21 cellular contexts compared by ENCODE assay signal in genomic region chr16:66975302-66975893, GRCh38. TPM values are rescaled to one million over a fixed set of nuclear protein-coding genes. Genes with fewer than 3 reads are reported as not detected.
DNase-seq lines count a peak whose midpoint lies in the region; ATAC-seq and TF ChIP-seq lines count a peak whose summit lies in the region.
"Had no signal": no experiment of that assay in that cellular context is flagged by ENCODE, and none has a peak within 500 bp of the region (broad histone marks: within the 10 kb centered on the region; RNA-seq: fewer than 3 reads in every experiment).

No MANE protein-coding gene starts in this region.

- H2AK5ac ChIP-seq in IMR-90 (ENCODE audit: low read depth, low read length), result peak overlapping the region; percentile 47; the same call in 1 of the 2 replicates

- no peak overlapping the region for H2BK120ac ChIP-seq in IMR-90 (ENCODE audit: low read depth, low read length)

- POLR2A ChIA-PET in IMR-90 (lab: Charles Lee; ENCODE audit: unreplicated experiment), result no interaction called here

- H3K4me1 ChIP-seq in IMR-90 (ENCODE audit: control insufficient read depth, insufficient read depth, low read length), result no peaks in the 10 kb centered on the region; the same call in 1 of the 2 replicates

- H3K4me3 ChIP-seq in IMR-90 (ENCODE audit: insufficient read depth, low read depth, low read length), result no peak overlapping the region
- H3K4me3 ChIP-seq: lower lobe of right lung had no signal

- H4K91ac ChIP-seq in IMR-90 (ENCODE audit: insufficient read depth, low read depth, low read length), result no peak overlapping the region

- intact Hi-C loops in IMR-90 (cut with micrococcal nuclease), result no loop called here
- intact Hi-C loops in activated T-helper 2 cell treated with anti-CD3 and anti-CD28 coated beads, Interferon-gamma antibody, Interleukin-2, Interleukin-4, amounts not matched to agents 10 μg/mL and 5 μg/mL and 100 μg/mL, durations not matched to agents 14 hours and 24 hours and 36 hours (cut with micrococcal nuclease), result loop anchor here (5.0 kb wide), 1 partner anchor 197 kb away; the partner anchor contains the start of gene NOL3

- ATAC-seq in activated naive CD4-positive, alpha-beta T cell treated with anti-CD3 and anti-CD28 coated beads, Interleukin-2, amount 50 U/mL, for 72 hours, result no peak
- ATAC-seq in IMR-90 (ENCODE audit: low read depth), result no peak
- ATAC-seq in GM18511 (IDR thresholded peaks at IDR 0.05; ENCODE audit: unreplicated experiment), result no peak
- ATAC-seq in HG03135 (IDR thresholded peaks at IDR 0.05; ENCODE audit: unreplicated experiment), result no peak
- ATAC-seq: esophagus mucosa, lower lobe of right lung, SK-N-SH treated with all-trans-retinoic acid at 6 μM for 48 hours had no signal

- no peaks in the 10 kb centered on the region for H3K9me1 ChIP-seq in IMR-90 (ENCODE audit: insufficient read depth, low read length)

- H2BK5ac ChIP-seq in IMR-90 (ENCODE audit: low read depth, low read length, poor library complexity, severe bottlenecking), result no peak overlapping the region

- no peak overlapping the region for H2AK9ac ChIP-seq in IMR-90 (replicated peaks; ENCODE audit: low read depth, low read length, poor library complexity)

- H3K27ac ChIP-seq in IMR-90 (ENCODE audit: insufficient read depth, low read length), result no peak overlapping the region
- H3K27ac ChIP-seq: lower lobe of right lung had no signal

- H3K36me3 Mint-ChIP-seq in activated naive CD4-positive, alpha-beta T cell treated with anti-CD3 and anti-CD28 coated beads, Interleukin-2, amount 50 U/mL, for 72 hours, result no peaks in the 10 kb centered on the region
- peaks cover 9% of the 10 kb centered on the region for H3K36me3 Mint-ChIP-seq in activated T-helper 2 cell treated with anti-CD3 and anti-CD28 coated beads, Interferon-gamma antibody, Interleukin-2, Interleukin-4, amounts not matched to agents 10 μg/mL and 5 μg/mL and 100 μg/mL, durations not matched to agents 14 hours and 24 hours and 36 hours (ENCODE audit: low read depth)
- no peaks in the 10 kb centered on the region for H3K36me3 Mint-ChIP-seq in nephron progenitor cell (ENCODE audit: low read depth)
- H3K36me3 Mint-ChIP-seq: brain, IgD-negative memory B cell had no signal

- TF ChIP-seq CTCF in IMR-90 (conservative IDR thresholded peaks at IDR 0.05; ENCODE audit: low read depth, low read length) (no peak), nephron progenitor cell (IDR thresholded peaks at IDR 0.05) (no peak)

- CTCF ChIA-PET in IMR-90 (lab: Yijun Ruan, JAX), result interaction anchor here (1.1 to 1.8 kb wide), 3 partner anchors 14 to 210 kb away, joined by 4 to 6 read pairs (median 5); partner anchors contain the start of gene CES3

- peaks cover 38% of the 10 kb centered on the region for H3K4me1 Mint-ChIP-seq in activated T-helper 2 cell treated with anti-CD3 and anti-CD28 coated beads, Interferon-gamma antibody, Interleukin-2, Interleukin-4, amounts not matched to agents 10 μg/mL and 5 μg/mL and 100 μg/mL, durations not matched to agents 14 hours and 24 hours and 36 hours (ENCODE audit: low read depth)
- H3K4me1 Mint-ChIP-seq in nephron progenitor cell, result peaks cover 46% of the 10 kb centered on the region

- no peaks in the 10 kb centered on the region for H3K27me3 Mint-ChIP-seq in activated T-helper 2 cell treated with anti-CD3 and anti-CD28 coated beads, Interferon-gamma antibody, Interleukin-2, Interleukin-4, amounts not matched to agents 10 μg/mL and 5 μg/mL and 100 μg/mL, durations not matched to agents 14 hours and 24 hours and 36 hours (ENCODE audit: low read depth)
- peaks cover 7% of the 10 kb centered on the region for H3K27me3 Mint-ChIP-seq in nephron progenitor cell (ENCODE audit: low read depth, poor library complexity)

- H2AFZ ChIP-seq in IMR-90 (replicated peaks; ENCODE audit: low read length, poor library complexity), result no peak overlapping the region

- no peaks in the 10 kb centered on the region for H4K20me1 ChIP-seq in IMR-90 (ENCODE audit: insufficient read depth, low read length)

- in situ Hi-C loops in IMR-90 (cut with MboI; ENCODE audit: low sequenced_read_pairs), result no loop called here

- H3K27me3 ChIP-seq in IMR-90 (ENCODE audit: control insufficient read depth, insufficient read depth, low read length), result no peaks in the 10 kb centered on the region; the same call in 1 of the 2 replicates

- WGBS in IMR-90 (ENCODE audit: extremely low coverage in 2 of 2, insufficient read length in 1 of 2), 2 experiments, result 100% methylated on average over 2 of the region's 14 CpGs; no CpG with 5 or more reads in 1 of the 2 experiments

- H3K9ac ChIP-seq in IMR-90 (ENCODE audit: low read depth, low read length), result no peak overlapping the region

- no peaks in the 10 kb centered on the region for H3K79me1 ChIP-seq in IMR-90 (ENCODE audit: low read depth in 1 of 2, low read length in 2 of 2)

- DNase-seq in activated naive CD4-positive, alpha-beta T cell treated with anti-CD3 and anti-CD28 coated beads, Interleukin-2, amount 50 U/mL, for 72 hours (ENCODE audit: low spot score in 2 of 2), result no peak
- no peak for DNase-seq in activated naive CD4-positive, alpha-beta T cell (lab: John Stamatoyannopoulos, UW)
- no peak for DNase-seq in IMR-90
- no peak for DNase-seq in activated T-helper 2 cell treated with anti-CD3 and anti-CD28 coated beads, Interferon-gamma antibody, Interleukin-2, Interleukin-4, amounts not matched to agents 10 μg/mL and 5 μg/mL and 100 μg/mL, durations not matched to agents 14 hours and 24 hours and 36 hours (ENCODE audit: low spot score)
- no peak for DNase-seq in nephron progenitor cell
- no peak for DNase-seq in stimulated activated CD4-positive, alpha-beta T cell treated with anti-CD3 and anti-CD28 coated beads, Interleukin-12 subunit alpha, Interleukin-12 subunit beta, amount 100 ng/mL, for 4 hours
- DNase-seq: DMS79, hypothalamus, lower lobe of right lung, NCI-H1436 treated with DMSO at 0.1 percent for 48 hours, NCI-H510A, occipital lobe, trophoblast cell had no signal

- no peak overlapping the region for H3K23ac ChIP-seq in IMR-90 (ENCODE audit: low read depth, low read length)

- peak overlapping the region; percentile 4 to 50 for H3K27ac Mint-ChIP-seq in activated naive CD4-positive, alpha-beta T cell treated with anti-CD3 and anti-CD28 coated beads, Interleukin-2, amount 50 U/mL, for 72 hours
- peak overlapping the region; percentile 65 for H3K27ac Mint-ChIP-seq in activated T-helper 2 cell treated with anti-CD3 and anti-CD28 coated beads, Interferon-gamma antibody, Interleukin-2, Interleukin-4, amounts not matched to agents 10 μg/mL and 5 μg/mL and 100 μg/mL, durations not matched to agents 14 hours and 24 hours and 36 hours
- peak overlapping the region; percentile 51 for H3K27ac Mint-ChIP-seq in nephron progenitor cell
- H3K27ac Mint-ChIP-seq: IgD-negative memory B cell had no signal

- no peak overlapping the region for H3K4ac ChIP-seq in IMR-90 (ENCODE audit: low read depth, low read length)

- H3K9me3 ChIP-seq in IMR-90 (ENCODE audit: control insufficient read depth, insufficient read depth, low read length), result no peaks in the 10 kb centered on the region
- H3K9me3 ChIP-seq: lower lobe of right lung had no signal

- no peak overlapping the region for H4K8ac ChIP-seq in IMR-90 (ENCODE audit: low read depth in 2 of 2, low read length in 2 of 2)

- no peak overlapping the region for H2BK20ac ChIP-seq in IMR-90 (ENCODE audit: low read depth, low read length)

- H3K56ac ChIP-seq in IMR-90 (ENCODE audit: extremely low read depth, insufficient read depth, low read length), result no peak overlapping the region

- TF ChIP-seq RAD21 in IMR-90 (IDR thresholded peaks at IDR 0.05; ENCODE audit: low read length), result no peak

- no peaks in the 10 kb centered on the region for H3K36me3 ChIP-seq in IMR-90 (ENCODE audit: control insufficient read depth, insufficient read depth, low read length)
- H3K36me3 ChIP-seq: lower lobe of right lung had no signal

- no peak for TF ChIP-seq POLR2A in IMR-90 (IDR thresholded peaks at IDR 0.05; ENCODE audit: low read depth, low read length)

- H3K18ac ChIP-seq in IMR-90 (ENCODE audit: low read depth, low read length), result no peak overlapping the region

- H4K5ac ChIP-seq in IMR-90 (ENCODE audit: low read depth, low read length), result no peak overlapping the region

- H3K14ac ChIP-seq in IMR-90 (replicated peaks; ENCODE audit: low read depth, low read length), result 0 out of 2 replicates have a peak overlapping the region, but pooled peaks have one; percentile 37

- H3K4me3 Mint-ChIP-seq in activated T-helper 2 cell treated with anti-CD3 and anti-CD28 coated beads, Interferon-gamma antibody, Interleukin-2, Interleukin-4, amounts not matched to agents 10 μg/mL and 5 μg/mL and 100 μg/mL, durations not matched to agents 14 hours and 24 hours and 36 hours (ENCODE audit: low read depth), result peak overlapping the region; percentile 74
- H3K4me3 Mint-ChIP-seq in nephron progenitor cell, result no peak overlapping the region
- H3K4me3 Mint-ChIP-seq: brain had no signal

- H3K4me2 ChIP-seq in IMR-90 (ENCODE audit: low read depth, low read length), result no peak overlapping the region

- no peak overlapping the region for H2BK15ac ChIP-seq in IMR-90 (ENCODE audit: low read depth, low read length)

- no TSS peak for BruUV-seq in IMR-90 (replicated peaks; lab: Mats Ljungman, UMichigan)

- dilution Hi-C loops in IMR-90 (cut with HindIII; ENCODE audit: low sequenced_read_pairs, unreplicated experiment), result no loop called here

- no peaks in the 10 kb centered on the region for H3K9me3 Mint-ChIP-seq in activated naive CD4-positive, alpha-beta T cell treated with anti-CD3 and anti-CD28 coated beads, Interleukin-2, amount 50 U/mL, for 72 hours
- no peaks in the 10 kb centered on the region for H3K9me3 Mint-ChIP-seq in activated T-helper 2 cell treated with anti-CD3 and anti-CD28 coated beads, Interferon-gamma antibody, Interleukin-2, Interleukin-4, amounts not matched to agents 10 μg/mL and 5 μg/mL and 100 μg/mL, durations not matched to agents 14 hours and 24 hours and 36 hours
- H3K9me3 Mint-ChIP-seq in nephron progenitor cell, result peaks cover 6% of the 10 kb centered on the region
- H3K9me3 Mint-ChIP-seq: IgD-negative memory B cell had no signal

RNA-seq across cellular contexts. Expression of gene CES4A, which starts 13.0 kb away (rescaled TPM):
- total RNA-seq in activated naive CD4-positive, alpha-beta T cell treated with anti-CD3 and anti-CD28 coated beads, Interleukin-2, amount 50 U/mL, for 72 hours, result 10 to 100 TPM in 1 of 2 donors, 1 to 10 TPM in 1; 8.2 to 21.3 TPM
- 0.72 and 0.83 TPM in 2 replicates for total RNA-seq in IMR-90 (2012; rRNA removed)
- polyA plus RNA-seq in IMR-90 (2012; rRNA removed), result 4.0 and 4.7 TPM in 2 replicates
- polyA plus RNA-seq in IMR-90 (2012; cell fraction: cytosol; rRNA removed), result 1.7 and 2.2 TPM in 2 replicates
- 43.1 and 51.7 TPM in 2 replicates for polyA plus RNA-seq in IMR-90 (2012; cell fraction: nucleus; rRNA removed; ENCODE audit: low replicate concordance)
- 29.8 and 30.1 TPM in 2 replicates for total RNA-seq in activated T-helper 2 cell treated with anti-CD3 and anti-CD28 coated beads, Interferon-gamma antibody, Interleukin-2, Interleukin-4, amounts not matched to agents 10 μg/mL and 5 μg/mL and 100 μg/mL, durations not matched to agents 14 hours and 24 hours and 36 hours
- total RNA-seq: M059J had no signal

RNA-seq across cellular contexts. Expression of gene CES3, which starts 14.3 kb away (rescaled TPM):
- 1 to 10 TPM in 1 of 2 donors, under 1 TPM in 1; 0.73 to 6.8 TPM for total RNA-seq in activated naive CD4-positive, alpha-beta T cell treated with anti-CD3 and anti-CD28 coated beads, Interleukin-2, amount 50 U/mL, for 72 hours
- total RNA-seq in IMR-90 (2012; rRNA removed), result under 0.01 TPM in 1 of 2 replicates, not detected in the other
- polyA plus RNA-seq in IMR-90 (2012; rRNA removed), result 0.03 and 0.06 TPM in 2 replicates
- polyA plus RNA-seq in IMR-90 (2012; cell fraction: cytosol; rRNA removed), result 0.03 TPM in 1 of 2 replicates, not detected in the other
- 1.8 and 1.9 TPM in 2 replicates for polyA plus RNA-seq in IMR-90 (2012; cell fraction: nucleus; rRNA removed; ENCODE audit: low replicate concordance)
- total RNA-seq in activated T-helper 2 cell treated with anti-CD3 and anti-CD28 coated beads, Interferon-gamma antibody, Interleukin-2, Interleukin-4, amounts not matched to agents 10 μg/mL and 5 μg/mL and 100 μg/mL, durations not matched to agents 14 hours and 24 hours and 36 hours, result 9.4 and 10.6 TPM in 2 replicates
- total RNA-seq: RPMI7951 had no signal

RNA-seq across cellular contexts. Expression of gene CES2, which starts 40.1 kb away (rescaled TPM):
- 10 to 100 TPM; 26.2 to 29.8 TPM for total RNA-seq in activated naive CD4-positive, alpha-beta T cell treated with anti-CD3 and anti-CD28 coated beads, Interleukin-2, amount 50 U/mL, for 72 hours
- total RNA-seq in IMR-90 (2012; rRNA removed), result 11.9 and 15.1 TPM in 2 replicates
- polyA plus RNA-seq in IMR-90 (2012; rRNA removed), result 23.2 and 24.2 TPM in 2 replicates
- polyA plus RNA-seq in IMR-90 (2012; cell fraction: cytosol; rRNA removed), result 15.5 and 21.1 TPM in 2 replicates
- 45.3 and 69.6 TPM in 2 replicates for polyA plus RNA-seq in IMR-90 (2012; cell fraction: nucleus; rRNA removed; ENCODE audit: low replicate concordance)
- total RNA-seq in activated T-helper 2 cell treated with anti-CD3 and anti-CD28 coated beads, Interferon-gamma antibody, Interleukin-2, Interleukin-4, amounts not matched to agents 10 μg/mL and 5 μg/mL and 100 μg/mL, durations not matched to agents 14 hours and 24 hours and 36 hours, result 35.3 and 36.8 TPM in 2 replicates

RNA-seq across cellular contexts. Expression of gene CIAO2B, which starts 41.2 kb away (rescaled TPM):
- total RNA-seq in activated naive CD4-positive, alpha-beta T cell treated with anti-CD3 and anti-CD28 coated beads, Interleukin-2, amount 50 U/mL, for 72 hours, result 100 to 1,000 TPM; 169 to 196 TPM
- total RNA-seq in IMR-90 (2012; rRNA removed), result 148 and 168 TPM in 2 replicates
- polyA plus RNA-seq in IMR-90 (2012; rRNA removed), result 234 and 283 TPM in 2 replicates
- 232 and 454 TPM in 2 replicates for polyA plus RNA-seq in IMR-90 (2012; cell fraction: cytosol; rRNA removed)
- 113 and 168 TPM in 2 replicates for polyA plus RNA-seq in IMR-90 (2012; cell fraction: nucleus; rRNA removed; ENCODE audit: low replicate concordance)
- 161 and 165 TPM in 2 replicates for total RNA-seq in activated T-helper 2 cell treated with anti-CD3 and anti-CD28 coated beads, Interferon-gamma antibody, Interleukin-2, Interleukin-4, amounts not matched to agents 10 μg/mL and 5 μg/mL and 100 μg/mL, durations not matched to agents 14 hours and 24 hours and 36 hours

RNA-seq across cellular contexts. Expression of gene RRAD, which starts 50.1 kb away (rescaled TPM):
- 1 to 10 TPM in 1 of 2 donors, under 1 TPM in 1; 0.99 to 3.8 TPM for total RNA-seq in activated naive CD4-positive, alpha-beta T cell treated with anti-CD3 and anti-CD28 coated beads, Interleukin-2, amount 50 U/mL, for 72 hours
- total RNA-seq in IMR-90 (2012; rRNA removed), result 1.3 and 1.4 TPM in 2 replicates
- 2.1 and 2.9 TPM in 2 replicates for polyA plus RNA-seq in IMR-90 (2012; rRNA removed)
- polyA plus RNA-seq in IMR-90 (2012; cell fraction: cytosol; rRNA removed), result 1.3 and 11.2 TPM in 2 replicates
- 25.0 and 37.4 TPM in 2 replicates for polyA plus RNA-seq in IMR-90 (2012; cell fraction: nucleus; rRNA removed; ENCODE audit: low replicate concordance)
- total RNA-seq in activated T-helper 2 cell treated with anti-CD3 and anti-CD28 coated beads, Interferon-gamma antibody, Interleukin-2, Interleukin-4, amounts not matched to agents 10 μg/mL and 5 μg/mL and 100 μg/mL, durations not matched to agents 14 hours and 24 hours and 36 hours, result 1.2 and 1.8 TPM in 2 replicates
- polyA plus RNA-seq: IgD-negative memory B cell had no signal
